Comparison of ENCODE assay signal across 23 cellular contexts in genomic region chr4:138509346-138509745, GRCh38.
"Had no signal": no experiment of that assay in that cellular context is flagged by ENCODE, and none has a peak within 500 bp of the region (broad histone marks: within the 10 kb centered on the region; RNA-seq: fewer than 3 reads in every experiment).

No MANE protein-coding gene starts in this region.

- H3K4me1 ChIP-seq: esophagus squamous epithelium, gastrocnemius medialis, heart left ventricle, left lung, lower lobe of right lung had no signal

- H2AFZ ChIP-seq: hepatocyte had no signal

- ATAC-seq: esophagus mucosa; gastrocnemius medialis; heart left ventricle; left lung; left ventricle myocardium superior; lower lobe of right lung; mucosa of descending colon; naive thymus-derived CD4-positive, alpha-beta T cell had no signal

- H3K79me2 ChIP-seq: hepatocyte had no signal

- H3K36me3 ChIP-seq: esophagus squamous epithelium, gastrocnemius medialis, heart left ventricle, left lung, lower lobe of right lung had no signal

- H3K4me2 ChIP-seq: hepatocyte had no signal

- H3K27ac ChIP-seq: coronary artery, dorsolateral prefrontal cortex, epithelial cell of prostate, esophagus squamous epithelium, gastrocnemius medialis, heart left ventricle, hepatocyte, left lung, lower lobe of right lung had no signal

- H3K27me3 ChIP-seq: dorsolateral prefrontal cortex, esophagus squamous epithelium, gastrocnemius medialis, heart left ventricle, hepatocyte, left lung had no signal

- H3K4me3 ChIP-seq: coronary artery, dorsolateral prefrontal cortex, esophagus squamous epithelium, gastrocnemius medialis, heart left ventricle, hepatocyte, left lung, lower lobe of right lung, mucosa of descending colon had no signal

- H3K9me3 ChIP-seq: esophagus squamous epithelium, gastrocnemius medialis, lower lobe of right lung, mucosa of descending colon had no signal

- DNase-seq: dermis blood vessel endothelial cell; dorsolateral prefrontal cortex; effector CD4-positive, alpha-beta T cell; effector memory CD4-positive, alpha-beta T cell; endodermal cell; esophagus squamous epithelium; foreskin melanocyte; gastrocnemius medialis; glutamatergic neuron; heart left ventricle; hypothalamus; immature natural killer cell; islet precursor cell; left cardiac atrium; left lung; left ventricle myocardium superior; lower lobe of right lung; mucosa of descending colon; naive thymus-derived CD4-positive, alpha-beta T cell had no signal
